Comparison of ENCODE assay signal across 9 cellular contexts in genomic region chr11:16738949-16739262, GRCh38. TPM values are rescaled to one million over a fixed set of nuclear protein-coding genes. Genes with fewer than 3 reads are reported as not detected.
DNase-seq lines count a peak whose midpoint lies in the region; ATAC-seq, FAIRE-seq and TF ChIP-seq lines count a peak whose summit lies in the region.
"Had no signal": no experiment of that assay in that cellular context is flagged by ENCODE, and none has a peak within 500 bp of the region (broad histone marks: within the 10 kb centered on the region; RNA-seq: fewer than 3 reads in every experiment).

No MANE protein-coding gene starts in this region.

- H3K36me3 ChIP-seq in H7 (replicated peaks; ENCODE audit: control insufficient read depth, insufficient read depth, low read length) (peaks cover 2% of the 10 kb centered on the region; the same call in 1 of the 2 replicates), astrocyte (ENCODE audit: insufficient read depth, low read length) (no peaks in the 10 kb centered on the region)

- H3K27ac ChIP-seq in astrocyte (ENCODE audit: low read depth, low read length) = peak overlapping the region; percentile 99

- H3K36me3 Mint-ChIP-seq in astrocyte (ENCODE audit: low read depth, unreplicated experiment) = peaks cover 4% of the 10 kb centered on the region

- peak overlapping the region; percentile 77 for H3K4me3 ChIP-seq in AG04449 (ENCODE audit: low read depth, low read length)
- H3K4me3 ChIP-seq in H7 (ENCODE audit: insufficient read depth, low read depth, low read length) = peak overlapping the region; percentile 71
- H3K4me3 ChIP-seq in astrocyte (ENCODE audit: insufficient read depth, low read depth, low read length) = peak overlapping the region; percentile 84

- POLR2A ChIA-PET in AG04449 (lab: Yijun Ruan, JAX) = no interaction called here

- H3K4me1 Mint-ChIP-seq in astrocyte (ENCODE audit: low read depth, unreplicated experiment) = peaks cover 16% of the 10 kb centered on the region

- H3K4me2 ChIP-seq in astrocyte (ENCODE audit: low read length) = peak overlapping the region; percentile 86

- no peak for ATAC-seq in HG03432 (IDR thresholded peaks at IDR 0.05; ENCODE audit: unreplicated experiment)

- peaks cover 59% of the 10 kb centered on the region for H3K79me2 ChIP-seq in astrocyte (ENCODE audit: insufficient read depth, low read length)

- FAIRE-seq in astrocyte (lab: Jason Lieb, UNC) = no peak

- DNase-seq in AG04449 (ENCODE audit: low read depth, low spot score) (no peak), H7 (peak; percentile 28), astrocyte (ENCODE audit: low read depth) (no peak), midbrain (lab: John Stamatoyannopoulos, UW) (peak; percentile 42), DMS53 (lab: John Stamatoyannopoulos, UW) (no peak), SHP77 treated with DMSO at 0.1 percent for 48 hours (lab: John Stamatoyannopoulos, UW) (no peak), NCI-H1092 treated with DMSO at 0.1 percent for 48 hours (lab: John Stamatoyannopoulos, UW) (no peak)

- peaks cover 40% of the 10 kb centered on the region for H4K20me1 ChIP-seq in astrocyte (ENCODE audit: insufficient read depth, low read length)

- peaks cover 5% of the 10 kb centered on the region for H3K4me1 ChIP-seq in astrocyte (ENCODE audit: insufficient read depth, low read length)

- H3K27me3 ChIP-seq in H7 (ENCODE audit: control insufficient read depth, insufficient read depth, low read length) (no peaks in the 10 kb centered on the region), astrocyte (ENCODE audit: insufficient read depth, low read length) (no peaks in the 10 kb centered on the region)

- H3K9ac ChIP-seq in astrocyte (ENCODE audit: low read length) = peak overlapping the region; percentile 98

- no peaks in the 10 kb centered on the region for H3K9me3 ChIP-seq in astrocyte (ENCODE audit: insufficient read depth, low read depth, low read length)

- no peak for TF ChIP-seq CTCF in AG04449 (IDR thresholded peaks at IDR 0.05; ENCODE audit: insufficient read depth, low read length, missing control alignments)
- TF ChIP-seq CTCF in astrocyte (IDR thresholded peaks at IDR 0.05; ENCODE audit: insufficient read depth, low read depth, low read length) = no peak

- CTCF ChIA-PET in AG04449 (lab: Yijun Ruan, JAX) = interaction anchor here (0.6 to 2.2 kb wide), 6 partner anchors 11 to 1089 kb away, joined by 3 to 9 read pairs (median 5); no protein-coding TSS in a partner anchor

- no peaks in the 10 kb centered on the region for H3K9me3 Mint-ChIP-seq in astrocyte (ENCODE audit: unreplicated experiment)
- H3K9me3 Mint-ChIP-seq: activated naive CD4-positive, alpha-beta T cell treated with anti-CD3 and anti-CD28 coated beads, Interleukin-2, amount 50 U/mL, for 24 hours had no signal

- no peak overlapping the region for H3K4me3 Mint-ChIP-seq in astrocyte (ENCODE audit: unreplicated experiment)
- H3K4me3 Mint-ChIP-seq: activated naive CD4-positive, alpha-beta T cell treated with anti-CD3 and anti-CD28 coated beads, Interleukin-2, amount 50 U/mL, for 24 hours had no signal

- no peaks in the 10 kb centered on the region for H3K27me3 Mint-ChIP-seq in astrocyte (ENCODE audit: low read depth, unreplicated experiment)
- H3K27me3 Mint-ChIP-seq: activated naive CD4-positive, alpha-beta T cell treated with anti-CD3 and anti-CD28 coated beads, Interleukin-2, amount 50 U/mL, for 24 hours had no signal

- H2AFZ ChIP-seq in astrocyte (ENCODE audit: low read depth, low read length) = peak overlapping the region; percentile 88

- H3K27ac Mint-ChIP-seq in astrocyte (ENCODE audit: unreplicated experiment) = no peak overlapping the region
- H3K27ac Mint-ChIP-seq: activated naive CD4-positive, alpha-beta T cell treated with anti-CD3 and anti-CD28 coated beads, Interleukin-2, amount 50 U/mL, for 24 hours had no signal

RNA-seq across cellular contexts. Expression of gene C11orf58, which starts 0.5 kb away (rescaled TPM):
- 118 and 127 TPM in 2 replicates for total RNA-seq in H7 (2014; rRNA removed; shearing (Covaris generic))
- 159 and 162 TPM in 2 replicates for total RNA-seq in astrocyte

Comparison
In these comparisons a context has a peak if more than half of its experiments do, and no peak if none do; other contexts are left out.
1. DNase-seq: peak in H7 (single experiment) and midbrain (single experiment); none in AG04449 (single experiment), astrocyte (single experiment), DMS53 (single experiment), SHP77 treated with DMSO at 0.1 percent for 48 hours (single experiment) and NCI-H1092 treated with DMSO at 0.1 percent for 48 hours (single experiment).
2. Peak in every context shown above with its lines, with median percentiles within 50 percentile points of each other: H3K4me3 ChIP-seq.